Comparison of ENCODE assay signal across 7 cellular contexts in the genomic region with DNA sequence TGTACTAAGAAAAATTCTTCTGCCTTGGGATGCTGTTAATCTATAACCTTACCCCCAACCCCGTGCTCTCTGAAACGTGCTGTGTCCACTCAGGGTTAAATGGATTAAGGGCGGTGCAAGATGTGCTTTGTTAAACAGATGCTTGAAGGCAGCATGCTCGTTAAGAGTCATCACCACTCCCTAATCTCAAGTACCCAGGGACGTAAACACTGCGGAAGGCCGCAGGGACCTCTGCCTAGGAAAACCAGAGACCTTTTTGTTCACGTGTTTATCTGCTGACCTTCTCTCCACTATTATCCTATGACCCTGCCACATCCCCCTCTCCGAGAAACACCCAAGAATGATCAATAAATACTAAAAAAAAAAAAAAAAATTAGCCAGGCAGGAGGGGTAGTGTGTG. TPM values are rescaled to one million over a fixed set of nuclear protein-coding genes. Genes with fewer than 3 reads are reported as not detected.
DNase-seq lines count a peak whose midpoint lies in the region; ATAC-seq, FAIRE-seq and TF ChIP-seq lines count a peak whose summit lies in the region.
"Not testable (repeated sequence)": the region's sequence is repeated elsewhere in the genome, so short reads cannot be mapped to it uniquely, and the experiment has no call there.

No MANE protein-coding gene starts in this region.

- H2AFZ ChIP-seq in K562 (ENCODE audit: low read depth, low read length): not testable (repeated sequence)

- H3K36me3 Mint-ChIP-seq in osteocyte (ENCODE audit: unreplicated experiment): not testable (repeated sequence)

- H3K27ac ChIP-seq in K562 (ENCODE audit: extremely low read depth, low read depth, low read length): peak overlapping the region; percentile 59; the same call in 2 of the 3 replicates
- peak overlapping the region; percentile 31 for H3K27ac ChIP-seq in left ventricle myocardium inferior (replicated peaks)
- H3K27ac ChIP-seq in lower lobe of right lung: peak overlapping the region; percentile 6
- peak overlapping the region in 1 of 3 donors; percentile 44 for H3K27ac ChIP-seq in thyroid gland

- FAIRE-seq in K562 (lab: Jason Lieb, UNC): not testable (repeated sequence)

- not testable (repeated sequence) for H3K4me3 ChIP-seq in K562; left ventricle myocardium inferior; lower lobe of right lung; thyroid gland (replicated peaks in 1 of 3)

- H3K27me3 ChIP-seq in K562 (ENCODE audit: control insufficient read depth in 2 of 2, insufficient read depth in 2 of 2, low read length in 2 of 2); left ventricle myocardium inferior (ENCODE audit: low read depth); lower lobe of right lung (ENCODE audit: low read depth); thyroid gland: not testable (repeated sequence)

- in situ Hi-C loops in Caki2 (cut with HindIII; ENCODE audit: low pct_unique_long_range_greater_than_20kb, low sequenced_read_pairs); K562 (cut with MboI): not testable (repeated sequence)

- intact Hi-C loops in K562 (cut with micrococcal nuclease); left ventricle myocardium inferior (cut with micrococcal nuclease); lower lobe of right lung (cut with DNase I); thyroid gland (cut with DNase I): not testable (repeated sequence)

- not testable (repeated sequence) for BruUV-seq in K562 (replicated peaks; lab: Mats Ljungman, UMichigan)

- CTCF ChIA-PET in K562 (lab: Yijun Ruan, JAX; ENCODE audit: low intra/inter-chr PET ratio): not testable (repeated sequence)

- H3K36me3 ChIP-seq in K562 (ENCODE audit: control insufficient read depth, insufficient read depth, low read length): peaks cover 26% of the 10 kb centered on the region; the same call in 2 of the 3 replicates
- peaks cover 13% of the 10 kb centered on the region for H3K36me3 ChIP-seq in left ventricle myocardium inferior
- H3K36me3 ChIP-seq in lower lobe of right lung: peaks cover 14% of the 10 kb centered on the region
- not testable (repeated sequence) for H3K36me3 ChIP-seq in thyroid gland

- H3K4me1 ChIP-seq in K562 (replicated peaks in 1 of 2; ENCODE audit: control insufficient read depth in 2 of 2, insufficient read depth in 2 of 2, low read length in 2 of 2) (peaks cover 4 to 13% of the 10 kb centered on the region in 2 experiments; a peak in 4 of 5 replicates), left ventricle myocardium inferior (peaks cover 39% of the 10 kb centered on the region), lower lobe of right lung (peaks cover 20% of the 10 kb centered on the region)
- H3K4me1 ChIP-seq in thyroid gland: not testable (repeated sequence)

- H3K27me3 Mint-ChIP-seq in osteocyte (ENCODE audit: unreplicated experiment): not testable (repeated sequence)

- TF ChIP-seq POLR2A in K562 (conservative IDR thresholded peaks at IDR 0.05); thyroid gland (IDR thresholded peaks at IDR 0.05): not testable (repeated sequence)

- POLR2A ChIA-PET in K562 (lab: Yijun Ruan, JAX): interaction anchor here (1.8 kb wide), 1 partner anchor 14 kb away, joined by 7 read pairs; a partner anchor contains a TSS

- not testable (repeated sequence) for H3K9me3 Mint-ChIP-seq in osteocyte (ENCODE audit: unreplicated experiment)

- TF ChIP-seq RAD21 in K562 (CRISPR knock-in tag; conservative IDR thresholded peaks at IDR 0.05 in 1 of 2, IDR thresholded peaks at IDR 0.05 in 1 of 2): not testable (repeated sequence)

- not testable (repeated sequence) for H3K4me3 Mint-ChIP-seq in osteocyte (ENCODE audit: unreplicated experiment)

- peak overlapping the region; percentile 34 for H3K4me2 ChIP-seq in K562 (ENCODE audit: insufficient read depth, low read length)

- peak overlapping the region in 1 of 2 experiments; percentile 24; a peak in 1 of 4 replicates for H3K9ac ChIP-seq in K562 (ENCODE audit: insufficient read depth in 1 of 2, low read depth in 2 of 2, low read length in 2 of 2)

- not testable (repeated sequence) for H4K20me1 ChIP-seq in K562 (replicated peaks; ENCODE audit: control insufficient read depth, insufficient read depth, low read length)

- not testable (repeated sequence) for ATAC-seq in K562, lower lobe of right lung

- H3K79me2 ChIP-seq in K562 (ENCODE audit: control insufficient read depth, insufficient read depth, low read length): peaks cover 58% of the 10 kb centered on the region

- not testable (repeated sequence) for TF ChIP-seq EP300 in K562 (IDR thresholded peaks at IDR 0.05; ENCODE audit: low read length)

- not testable (repeated sequence) for H3K9me3 ChIP-seq in K562 (replicated peaks; ENCODE audit: control insufficient read depth, insufficient read depth, low read depth, low read length); left ventricle myocardium inferior (replicated peaks); lower lobe of right lung; thyroid gland

- H3K4me1 Mint-ChIP-seq in osteocyte (ENCODE audit: unreplicated experiment): peaks cover 19% of the 10 kb centered on the region

- peak; percentile 28 for DNase-seq in Caki2 (ENCODE audit: low read depth)
- peak; percentile 47 for DNase-seq in NCI-H748 (lab: John Stamatoyannopoulos, UW; ENCODE audit: unreplicated experiment)
- peak in 1 of 4 experiments; percentile 70 for DNase-seq in K562 (ENCODE audit: extremely low read depth in 1 of 4, low spot score in 3 of 4)
- DNase-seq in left ventricle myocardium inferior, lower lobe of right lung: not testable (repeated sequence)
- peak; percentile 30 for DNase-seq in osteocyte (ENCODE audit: extremely low spot score, unreplicated experiment)
- DNase-seq in thyroid gland: peak; percentile 7 to 18

- TF ChIP-seq CTCF in K562 (IDR thresholded peaks at IDR 0.05 in 2 of 3, conservative IDR thresholded peaks at IDR 0.05 in 1 of 3; ENCODE audit: insufficient read depth in 2 of 3, low read depth in 1 of 3, low read length in 3 of 3); left ventricle myocardium inferior (IDR thresholded peaks at IDR 0.05; ENCODE audit: borderline replicate concordance); lower lobe of right lung (IDR thresholded peaks at IDR 0.05); osteocyte (IDR thresholded peaks at IDR 0.05); thyroid gland (IDR thresholded peaks at IDR 0.05): not testable (repeated sequence)

- not testable (repeated sequence) for H3K9me1 ChIP-seq in K562 (ENCODE audit: control insufficient read depth, insufficient read depth, low read length)

- 6% methylated on average over 2 of the region's 9 CpGs for WGBS in K562 (ENCODE audit: insufficient coverage, low coverage, missing lambda C conversion rate)
- 60 to 73% methylated on average over 9 of the region's 9 CpGs for WGBS in thyroid gland, 2 donors

- not testable (repeated sequence) for H3K27ac Mint-ChIP-seq in osteocyte (ENCODE audit: unreplicated experiment)

RNA-seq across cellular contexts. Expression of a gene that starts 13.9 kb away (rescaled TPM):
- 31.2 and 61.3 TPM in 2 replicates for total RNA-seq in Caki2 (2014; rRNA removed; shearing (Covaris generic); ENCODE audit: low replicate concordance)
- total RNA-seq in K562 (2011; cell fraction: chromatin; rRNA removed; ENCODE audit: low replicate concordance): 174 and 234 TPM in 2 replicates
- 274 and 307 TPM in 2 replicates for total RNA-seq in K562 (2011; cell fraction: nucleolus; rRNA removed)
- 170 and 191 TPM in 2 replicates for total RNA-seq in K562 (2011; cell fraction: nucleoplasm; rRNA removed)
- total RNA-seq in K562 (2014; rRNA removed) (44.0 and 55.9 TPM in 2 replicates), K562 (2014; rRNA removed; fragmentation: Illumina TruSeq; extraction: Trizol) (68.8 and 75.3 TPM in 2 replicates), K562 (2015; rRNA removed; fragmentation: Illumina TruSeq; extraction: Trizol) (64.8 and 65.3 TPM in 2 replicates), K562 (2021) (41.2 and 41.7 TPM in 2 replicates), left ventricle myocardium inferior (10.5 TPM), lower lobe of right lung (29.6 TPM), osteocyte (32.5 and 35.4 TPM in 2 replicates), thyroid gland (10 to 100 TPM; 16.7 to 54.5 (median 24.1) TPM)
- polyA plus RNA-seq in K562 (2011; rRNA removed) (55.5 and 68.3 TPM in 2 replicates), K562 (2014; fragmentation: Illumina TruSeq; extraction: Trizol) (61.1 and 63.6 TPM in 2 replicates), K562 (2014; fragmentation: Nextera tagmentation; extraction: Ambion mirVana) (100 to 1,000 TPM; 143 TPM), K562 (2014; rRNA removed) (58.3 and 70.8 TPM in 2 replicates)
- polyA plus RNA-seq in K562 (2011; cell fraction: cytosol; rRNA removed): 16.5 and 37.0 TPM in 2 replicates
- 76.0 and 84.4 TPM in 2 replicates for polyA plus RNA-seq in K562 (2011; cell fraction: nucleus; rRNA removed)
- polyA plus RNA-seq in K562 (2012): 40.3 and 77.9 TPM in 2 replicates
- polyA minus RNA-seq in K562 (2011; rRNA and poly(A)+ RNA removed): 53.8 and 54.2 TPM in 2 replicates
- polyA minus RNA-seq in K562 (2011; cell fraction: cytosol; rRNA and poly(A)+ RNA removed): 36.6 and 57.6 TPM in 2 replicates
- 106 and 133 TPM in 2 replicates for polyA minus RNA-seq in K562 (2011; cell fraction: nucleus; rRNA and poly(A)+ RNA removed)

RNA-seq across cellular contexts. Expression of a gene that starts 31.4 kb away (rescaled TPM):
- 58.3 and 75.7 TPM in 2 replicates for total RNA-seq in Caki2 (2014; rRNA removed; shearing (Covaris generic); ENCODE audit: low replicate concordance)
- total RNA-seq in K562 (2011; cell fraction: chromatin; rRNA removed; ENCODE audit: low replicate concordance): 15.7 and 27.1 TPM in 2 replicates
- total RNA-seq in K562 (2011; cell fraction: nucleolus; rRNA removed): 11.6 and 13.7 TPM in 2 replicates
- 19.9 and 24.4 TPM in 2 replicates for total RNA-seq in K562 (2011; cell fraction: nucleoplasm; rRNA removed)
- 77.2 and 111 TPM in 2 replicates for total RNA-seq in K562 (2014; rRNA removed)
- total RNA-seq in K562 (2014; rRNA removed; fragmentation: Illumina TruSeq; extraction: Trizol): 95.5 and 120 TPM in 2 replicates
- 66.9 and 71.6 TPM in 2 replicates for total RNA-seq in K562 (2015; rRNA removed; fragmentation: Illumina TruSeq; extraction: Trizol)
- total RNA-seq in K562 (2021): 72.1 and 73.0 TPM in 2 replicates
- 61.6 and 75.3 TPM in 2 replicates for polyA plus RNA-seq in K562 (2011; rRNA removed)
- polyA plus RNA-seq in K562 (2011; cell fraction: cytosol; rRNA removed): 34.2 and 69.1 TPM in 2 replicates
- polyA plus RNA-seq in K562 (2011; cell fraction: nucleus; rRNA removed): 8.4 and 11.6 TPM in 2 replicates
- 49.7 and 114 TPM in 2 replicates for polyA plus RNA-seq in K562 (2012)
- polyA plus RNA-seq in K562 (2014; fragmentation: Illumina TruSeq; extraction: Trizol): 68.0 and 74.9 TPM in 2 replicates
- 10 to 100 TPM; 10.5 to 18.2 TPM for polyA plus RNA-seq in K562 (2014; fragmentation: Nextera tagmentation; extraction: Ambion mirVana)
- polyA plus RNA-seq in K562 (2014; rRNA removed): 103 and 124 TPM in 2 replicates
- polyA minus RNA-seq in K562 (2011; rRNA and poly(A)+ RNA removed): 16.9 and 25.9 TPM in 2 replicates
- 20.0 and 26.2 TPM in 2 replicates for polyA minus RNA-seq in K562 (2011; cell fraction: cytosol; rRNA and poly(A)+ RNA removed)
- polyA minus RNA-seq in K562 (2011; cell fraction: nucleus; rRNA and poly(A)+ RNA removed): 8.3 and 16.7 TPM in 2 replicates
- total RNA-seq in left ventricle myocardium inferior: 3.1 TPM
- total RNA-seq in lower lobe of right lung: 2.9 TPM
- 5.3 and 7.7 TPM in 2 replicates for total RNA-seq in osteocyte
- 1 to 10 TPM in 3 of 4 donors, under 1 TPM in 1; 0.88 to 3.4 (median 1.9) TPM for total RNA-seq in thyroid gland

RNA-seq across cellular contexts. Expression of a gene that starts 53.9 kb away (rescaled TPM):
- total RNA-seq in Caki2 (2014; rRNA removed; shearing (Covaris generic); ENCODE audit: low replicate concordance): 161 and 189 TPM in 2 replicates
- 73.7 and 121 TPM in 2 replicates for total RNA-seq in K562 (2011; cell fraction: chromatin; rRNA removed; ENCODE audit: low replicate concordance)
- total RNA-seq in K562 (2011; cell fraction: nucleolus; rRNA removed): 60.7 and 76.7 TPM in 2 replicates
- 83.0 and 89.8 TPM in 2 replicates for total RNA-seq in K562 (2011; cell fraction: nucleoplasm; rRNA removed)
- total RNA-seq in K562 (2014; rRNA removed): 165 and 208 TPM in 2 replicates
- total RNA-seq in K562 (2014; rRNA removed; fragmentation: Illumina TruSeq; extraction: Trizol): 271 and 288 TPM in 2 replicates
- total RNA-seq in K562 (2015; rRNA removed; fragmentation: Illumina TruSeq; extraction: Trizol): 267 and 270 TPM in 2 replicates
- total RNA-seq in K562 (2021): 256 and 260 TPM in 2 replicates
- polyA plus RNA-seq in K562 (2011; rRNA removed): 306 and 361 TPM in 2 replicates
- polyA plus RNA-seq in K562 (2011; cell fraction: cytosol; rRNA removed): 87.6 and 130 TPM in 2 replicates
- 127 and 167 TPM in 2 replicates for polyA plus RNA-seq in K562 (2011; cell fraction: nucleus; rRNA removed)
- 165 and 326 TPM in 2 replicates for polyA plus RNA-seq in K562 (2012)
- polyA plus RNA-seq in K562 (2014; fragmentation: Illumina TruSeq; extraction: Trizol): 277 and 295 TPM in 2 replicates
- 100 to 1,000 TPM; 469 to 679 TPM for polyA plus RNA-seq in K562 (2014; fragmentation: Nextera tagmentation; extraction: Ambion mirVana)
- polyA plus RNA-seq in K562 (2014; rRNA removed): 231 and 236 TPM in 2 replicates
- 176 and 227 TPM in 2 replicates for polyA minus RNA-seq in K562 (2011; rRNA and poly(A)+ RNA removed)
- polyA minus RNA-seq in K562 (2011; cell fraction: cytosol; rRNA and poly(A)+ RNA removed): 95.8 and 118 TPM in 2 replicates
- polyA minus RNA-seq in K562 (2011; cell fraction: nucleus; rRNA and poly(A)+ RNA removed): 32.0 and 58.3 TPM in 2 replicates
- 3.5 TPM for total RNA-seq in left ventricle myocardium inferior
- 4.4 TPM for total RNA-seq in lower lobe of right lung
- total RNA-seq in osteocyte: 38.5 and 39.3 TPM in 2 replicates
- total RNA-seq in thyroid gland: 10 to 100 TPM in 3 of 4 donors, 1 to 10 TPM in 1; 7.7 to 13.4 (median 10.9) TPM
